20 cellular contexts compared by ENCODE assay signal in genomic region chr9:99555792-99556191, GRCh38.
DNase-seq lines count a peak whose midpoint lies in the region; ATAC-seq and TF ChIP-seq lines count a peak whose summit lies in the region.
"Had no signal": no experiment of that assay in that cellular context is flagged by ENCODE, and none has a peak within 500 bp of the region (broad histone marks: within the 10 kb centered on the region; RNA-seq: fewer than 3 reads in every experiment).

No MANE protein-coding gene starts in this region.

- no peaks in the 10 kb centered on the region for H3K4me1 ChIP-seq in colonic mucosa
- H3K4me1 ChIP-seq: BE2C had no signal

- H3K4me1 Mint-ChIP-seq in stimulated activated naive CD8-positive, alpha-beta T cell treated with anti-CD3 and anti-CD28 coated beads, Interleukin-15, amount 100 ng/mL, for 72 hours: no peaks in the 10 kb centered on the region
- H3K4me1 Mint-ChIP-seq in stimulated activated naive B cell treated with anti-CD40 and anti-IgM and Interleukin-4, amounts not matched to agents 10 μg/mL and 1 μg/mL and 100 μg/mL, for 72 hours: peaks cover 15 to 46% of the 10 kb centered on the region in 2 donors
- H3K4me1 Mint-ChIP-seq: CD4-positive, CD25-positive, alpha-beta regulatory T cell; CD8-positive, alpha-beta memory T cell; IgD-negative memory B cell had no signal

- no peak for DNase-seq in stimulated activated naive CD8-positive, alpha-beta T cell treated with anti-CD3 and anti-CD28 coated beads, Interleukin-15, Interleukin-2, amounts not matched to agents 100 U/mL and 50 U/mL, for 24 hours
- DNase-seq in stimulated activated naive CD8-positive, alpha-beta T cell treated with anti-CD3 and anti-CD28 coated beads, Interleukin-15, amount 100 ng/mL, for 72 hours: no peak
- DNase-seq in left kidney (ENCODE audit: low read depth, low spot score): peak; percentile 2
- no peak for DNase-seq in stimulated activated naive B cell treated with anti-CD40 and anti-IgM and Interleukin-4, amounts not matched to agents 10 μg/mL and 1 μg/mL and 100 μg/mL, for 72 hours
- DNase-seq in NCI-H510A treated with DMSO at 0.1 percent for 48 hours (lab: John Stamatoyannopoulos, UW): no peak
- no peak for DNase-seq in colonic mucosa
- DNase-seq: ACHN; BE2C; C1 segment of cervical spinal cord; CD8-positive, alpha-beta memory T cell; COR-L47; DMS 273 treated with DMSO at 0.1 percent for 48 hours; DMS53; DND-41; GM23248 had no signal

- intact Hi-C loops in colonic mucosa (cut with DNase I): no loop called here

- peak; percentile 73 for ATAC-seq in stimulated activated naive CD8-positive, alpha-beta T cell treated with anti-CD3 and anti-CD28 coated beads, Interleukin-15, Interleukin-2, amounts not matched to agents 100 U/mL and 50 U/mL, for 24 hours
- ATAC-seq in stimulated activated naive CD8-positive, alpha-beta T cell treated with anti-CD3 and anti-CD28 coated beads, Interleukin-15, amount 100 ng/mL, for 72 hours: no peak
- peak; percentile 97 to 98 for ATAC-seq in stimulated activated naive B cell treated with anti-CD40 and anti-IgM and Interleukin-4, amounts not matched to agents 10 μg/mL and 1 μg/mL and 100 μg/mL, for 72 hours (replicated peaks)
- ATAC-seq in SK-N-SH treated with all-trans-retinoic acid at 6 μM for 48 hours: no peak

- no peak overlapping the region for H3K4me3 ChIP-seq in colonic mucosa
- H3K4me3 ChIP-seq: GM23248, HAP-1 had no signal

- peaks cover 23 to 25% of the 10 kb centered on the region in 2 donors for H3K9me3 Mint-ChIP-seq in stimulated activated naive CD8-positive, alpha-beta T cell treated with anti-CD3 and anti-CD28 coated beads, Interleukin-15, amount 100 ng/mL, for 72 hours
- H3K9me3 Mint-ChIP-seq in stimulated activated naive B cell treated with anti-CD40 and anti-IgM and Interleukin-4, amounts not matched to agents 10 μg/mL and 1 μg/mL and 100 μg/mL, for 72 hours: peaks cover 20 to 38% of the 10 kb centered on the region in 2 donors

- no peak for TF ChIP-seq CTCF in colonic mucosa (IDR thresholded peaks at IDR 0.05)

- no peaks in the 10 kb centered on the region for H3K27me3 ChIP-seq in colonic mucosa
- H3K27me3 ChIP-seq: BE2C had no signal

- H3K27me3 Mint-ChIP-seq in stimulated activated naive CD8-positive, alpha-beta T cell treated with anti-CD3 and anti-CD28 coated beads, Interleukin-15, amount 100 ng/mL, for 72 hours: peaks cover 28% of the 10 kb centered on the region
- H3K27me3 Mint-ChIP-seq in stimulated activated naive B cell treated with anti-CD40 and anti-IgM and Interleukin-4, amounts not matched to agents 10 μg/mL and 1 μg/mL and 100 μg/mL, for 72 hours: peaks cover 0 to 5% of the 10 kb centered on the region in 2 donors

- H3K36me3 ChIP-seq in colonic mucosa: no peaks in the 10 kb centered on the region
- H3K36me3 ChIP-seq: BE2C, HAP-1 had no signal

- no peak overlapping the region for H3K9ac ChIP-seq in colonic mucosa (ENCODE audit: low read depth in 2 of 2, low read length in 2 of 2)
- H3K9ac ChIP-seq: GM23248 had no signal

- no peaks in the 10 kb centered on the region for H3K9me3 ChIP-seq in colonic mucosa
- H3K9me3 ChIP-seq: BE2C, HAP-1 had no signal

- peaks cover 48 to 51% of the 10 kb centered on the region in 2 donors for H3K36me3 Mint-ChIP-seq in stimulated activated naive B cell treated with anti-CD40 and anti-IgM and Interleukin-4, amounts not matched to agents 10 μg/mL and 1 μg/mL and 100 μg/mL, for 72 hours
- H3K36me3 Mint-ChIP-seq: CD4-positive, CD25-positive, alpha-beta regulatory T cell had no signal

- H3K27ac Mint-ChIP-seq in stimulated activated naive CD8-positive, alpha-beta T cell treated with anti-CD3 and anti-CD28 coated beads, Interleukin-15, amount 100 ng/mL, for 72 hours: no peak overlapping the region
- H3K27ac Mint-ChIP-seq in stimulated activated naive B cell treated with anti-CD40 and anti-IgM and Interleukin-4, amounts not matched to agents 10 μg/mL and 1 μg/mL and 100 μg/mL, for 72 hours: peak overlapping the region; percentile 93
- H3K27ac Mint-ChIP-seq: CD4-positive, CD25-positive, alpha-beta regulatory T cell; CD8-positive, alpha-beta memory T cell; IgD-negative memory B cell had no signal

- H3K27ac ChIP-seq in colonic mucosa: no peak overlapping the region
- H3K27ac ChIP-seq: GM23248 had no signal

- H3K4me3 Mint-ChIP-seq in stimulated activated naive CD8-positive, alpha-beta T cell treated with anti-CD3 and anti-CD28 coated beads, Interleukin-15, amount 100 ng/mL, for 72 hours: no peak overlapping the region
- H3K4me3 Mint-ChIP-seq in stimulated activated naive B cell treated with anti-CD40 and anti-IgM and Interleukin-4, amounts not matched to agents 10 μg/mL and 1 μg/mL and 100 μg/mL, for 72 hours: no peak overlapping the region
- H3K4me3 Mint-ChIP-seq: CD4-positive, CD25-positive, alpha-beta regulatory T cell; CD8-positive, alpha-beta memory T cell had no signal

TF ChIP-seq in PFSK-1, 5 proteins besides CTCF, POLR2A, EP300 and RAD21:
- TF ChIP-seq POLR2AphosphoS5 (IDR thresholded peaks at IDR 0.05; ENCODE audit: low read depth, low read length) (no peak), FOXP2 (optimal IDR thresholded peaks at IDR 0.05; ENCODE audit: borderline replicate concordance, extremely low read depth, extremely low read length, insufficient read depth) (no peak), TAF1 (IDR thresholded peaks at IDR 0.05; ENCODE audit: borderline replicate concordance, insufficient read depth, low read length) (peak; percentile 50; the same call in 1 of the 2 replicates), SIN3A (IDR thresholded peaks at IDR 0.05; ENCODE audit: borderline replicate concordance, insufficient read depth, low read length) (0 out of 2 replicates have a peak, but pooled peaks have one; percentile 44)
- TF ChIP-seq, protein P1, sequence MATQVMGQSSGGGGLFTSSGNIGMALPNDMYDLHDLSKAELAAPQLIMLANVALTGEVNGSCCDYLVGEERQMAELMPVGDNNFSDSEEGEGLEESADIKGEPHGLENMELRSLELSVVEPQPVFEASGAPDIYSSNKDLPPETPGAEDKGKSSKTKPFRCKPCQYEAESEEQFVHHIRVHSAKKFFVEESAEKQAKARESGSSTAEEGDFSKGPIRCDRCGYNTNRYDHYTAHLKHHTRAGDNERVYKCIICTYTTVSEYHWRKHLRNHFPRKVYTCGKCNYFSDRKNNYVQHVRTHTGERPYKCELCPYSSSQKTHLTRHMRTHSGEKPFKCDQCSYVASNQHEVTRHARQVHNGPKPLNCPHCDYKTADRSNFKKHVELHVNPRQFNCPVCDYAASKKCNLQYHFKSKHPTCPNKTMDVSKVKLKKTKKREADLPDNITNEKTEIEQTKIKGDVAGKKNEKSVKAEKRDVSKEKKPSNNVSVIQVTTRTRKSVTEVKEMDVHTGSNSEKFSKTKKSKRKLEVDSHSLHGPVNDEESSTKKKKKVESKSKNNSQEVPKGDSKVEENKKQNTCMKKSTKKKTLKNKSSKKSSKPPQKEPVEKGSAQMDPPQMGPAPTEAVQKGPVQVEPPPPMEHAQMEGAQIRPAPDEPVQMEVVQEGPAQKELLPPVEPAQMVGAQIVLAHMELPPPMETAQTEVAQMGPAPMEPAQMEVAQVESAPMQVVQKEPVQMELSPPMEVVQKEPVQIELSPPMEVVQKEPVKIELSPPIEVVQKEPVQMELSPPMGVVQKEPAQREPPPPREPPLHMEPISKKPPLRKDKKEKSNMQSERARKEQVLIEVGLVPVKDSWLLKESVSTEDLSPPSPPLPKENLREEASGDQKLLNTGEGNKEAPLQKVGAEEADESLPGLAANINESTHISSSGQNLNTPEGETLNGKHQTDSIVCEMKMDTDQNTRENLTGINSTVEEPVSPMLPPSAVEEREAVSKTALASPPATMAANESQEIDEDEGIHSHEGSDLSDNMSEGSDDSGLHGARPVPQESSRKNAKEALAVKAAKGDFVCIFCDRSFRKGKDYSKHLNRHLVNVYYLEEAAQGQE (IDR thresholded peaks at IDR 0.05; ENCODE audit: insufficient read depth in 1 of 2, low read depth in 2 of 2, low read length in 2 of 2): peak in 1 of 2 experiments; percentile 69; a peak in 2 of 4 replicates

TF ChIP-seq in SK-N-SH treated with all-trans-retinoic acid at 6 μM for 48 hours, 23 proteins besides CTCF, POLR2A, EP300 and RAD21 (continues in another document):
- TF ChIP-seq, protein P2, sequence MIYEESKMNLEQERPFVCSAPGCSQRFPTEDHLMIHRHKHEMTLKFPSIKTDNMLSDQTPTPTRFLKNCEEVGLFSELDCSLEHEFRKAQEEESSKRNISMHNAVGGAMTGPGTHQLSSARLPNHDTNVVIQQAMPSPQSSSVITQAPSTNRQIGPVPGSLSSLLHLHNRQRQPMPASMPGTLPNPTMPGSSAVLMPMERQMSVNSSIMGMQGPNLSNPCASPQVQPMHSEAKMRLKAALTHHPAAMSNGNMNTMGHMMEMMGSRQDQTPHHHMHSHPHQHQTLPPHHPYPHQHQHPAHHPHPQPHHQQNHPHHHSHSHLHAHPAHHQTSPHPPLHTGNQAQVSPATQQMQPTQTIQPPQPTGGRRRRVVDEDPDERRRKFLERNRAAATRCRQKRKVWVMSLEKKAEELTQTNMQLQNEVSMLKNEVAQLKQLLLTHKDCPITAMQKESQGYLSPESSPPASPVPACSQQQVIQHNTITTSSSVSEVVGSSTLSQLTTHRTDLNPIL (CRISPR knock-in tag; IDR thresholded peaks at IDR 0.05; ENCODE audit: low read depth): no peak
- TF ChIP-seq TCF4 (CRISPR knock-in tag; IDR thresholded peaks at IDR 0.05; ENCODE audit: borderline replicate concordance) (no peak), ZNF565 (CRISPR knock-in tag; conservative IDR thresholded peaks at IDR 0.05; ENCODE audit: low read depth) (no peak), ISL1 (CRISPR knock-in tag; IDR thresholded peaks at IDR 0.05) (no peak), PPARA (CRISPR knock-in tag; IDR thresholded peaks at IDR 0.05; ENCODE audit: borderline replicate concordance) (no peak), ARNTL (CRISPR knock-in tag; IDR thresholded peaks at IDR 0.05; ENCODE audit: borderline replicate concordance, low read depth) (no peak)

Comparison
In these comparisons a context has a peak if more than half of its experiments do, and no peak if none do; other contexts are left out.
1. ATAC-seq: peak in stimulated activated naive CD8-positive, alpha-beta T cell treated with anti-CD3 and anti-CD28 coated beads, Interleukin-15, Interleukin-2, amounts not matched to agents 100 U/mL and 50 U/mL, for 24 hours (single experiment) and stimulated activated naive B cell treated with anti-CD40 and anti-IgM and Interleukin-4, amounts not matched to agents 10 μg/mL and 1 μg/mL and 100 μg/mL, for 72 hours (2 of 2); none in stimulated activated naive CD8-positive, alpha-beta T cell treated with anti-CD3 and anti-CD28 coated beads, Interleukin-15, amount 100 ng/mL, for 72 hours (single experiment) and SK-N-SH treated with all-trans-retinoic acid at 6 μM for 48 hours (single experiment).